Comparison of ENCODE assay signal across 23 cellular contexts in the genomic region with DNA sequence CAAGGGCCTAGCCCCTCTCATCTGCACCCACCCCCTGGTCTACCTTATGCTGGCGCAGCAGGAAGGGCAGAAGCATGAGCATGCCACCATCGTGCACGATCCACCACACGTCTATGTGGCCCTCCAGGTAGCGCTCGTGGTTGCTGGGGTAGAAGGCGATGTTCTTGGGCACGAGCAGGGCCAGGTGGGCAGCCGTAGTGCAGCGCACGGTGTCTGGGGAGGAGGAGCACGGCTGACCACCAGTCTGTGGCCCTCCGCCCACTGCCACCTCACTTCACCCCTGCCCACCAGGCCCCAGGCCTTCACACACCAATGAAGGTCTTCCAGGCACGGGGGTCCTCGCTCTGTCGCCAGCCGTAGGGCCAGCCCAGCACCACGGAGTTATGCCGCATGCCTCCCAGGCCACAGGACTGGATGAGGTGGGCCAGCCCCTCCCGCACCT. TPM values are rescaled to one million over a fixed set of nuclear protein-coding genes. Genes with fewer than 3 reads are reported as not detected.
"Had no signal": no experiment of that assay in that cellular context is flagged by ENCODE, and none has a peak within 500 bp of the region (broad histone marks: within the 10 kb centered on the region; RNA-seq: fewer than 3 reads in every experiment).

No MANE protein-coding gene starts in this region.

- H3K27me3 ChIP-seq: brain microvascular endothelial cell, foreskin keratinocyte had no signal

- ATAC-seq: foreskin keratinocyte; lower lobe of right lung; right cardiac atrium; stimulated activated naive CD8-positive, alpha-beta T cell treated with anti-CD3 and anti-CD28 coated beads, Interleukin-15, Interleukin-2, amounts not matched to agents 100 U/mL and 50 U/mL, for 24 hours; WTC11 had no signal

- H3K4me1 Mint-ChIP-seq: mesothelial cell of epicardium had no signal

- FAIRE-seq: TTC549 had no signal

- H3K27me3 Mint-ChIP-seq: activated CD4-positive, alpha-beta memory T cell treated with anti-CD3 and anti-CD28 coated beads, Interleukin-2, amount 10 ng/mL, durations not matched to agents 7 days and 5 days; activated naive CD8-positive, alpha-beta T cell; dendritic cell treated with granulocyte-macrophage colony-stimulating factor and Interleukin-4, amounts not matched to agents 40 ng/mL and 50 ng/mL, for 4 days had no signal

- H3K36me3 Mint-ChIP-seq: activated naive CD8-positive, alpha-beta T cell had no signal

- H3K27ac ChIP-seq: brain microvascular endothelial cell, foreskin keratinocyte, lower lobe of right lung, prostate gland had no signal

- H3K9me3 Mint-ChIP-seq: activated CD4-positive, alpha-beta memory T cell treated with anti-CD3 and anti-CD28 coated beads, Interleukin-2, amount 10 ng/mL, durations not matched to agents 7 days and 5 days; dendritic cell treated with granulocyte-macrophage colony-stimulating factor and Interleukin-4, amounts not matched to agents 40 ng/mL and 50 ng/mL, for 4 days; mesothelial cell of epicardium; WTC11 had no signal

- H3K4me2 ChIP-seq: smooth muscle cell had no signal

- H3K4me1 ChIP-seq: foreskin keratinocyte, prostate gland had no signal

- H3K9me3 ChIP-seq: lower lobe of right lung, prostate gland, thoracic aorta had no signal

- H3K4me3 ChIP-seq: lower lobe of right lung, prostate gland, smooth muscle cell, thoracic aorta had no signal

- H3K27ac Mint-ChIP-seq: activated CD4-positive, alpha-beta memory T cell treated with anti-CD3 and anti-CD28 coated beads, Interleukin-2, amount 10 ng/mL, durations not matched to agents 7 days and 5 days; activated naive CD8-positive, alpha-beta T cell; dendritic cell treated with granulocyte-macrophage colony-stimulating factor and Interleukin-4, amounts not matched to agents 40 ng/mL and 50 ng/mL, for 4 days; mesothelial cell of epicardium; WTC11 had no signal

- DNase-seq: activated CD4-positive, alpha-beta memory T cell treated with anti-CD3 and anti-CD28 coated beads, Interleukin-2, amount 10 ng/mL, durations not matched to agents 7 days and 5 days; activated CD4-positive, alpha-beta T cell treated with anti-CD3 and anti-CD28 coated beads for 4 hours; activated CD8-positive, alpha-beta memory T cell treated with anti-CD3 and anti-CD28 coated beads, Interleukin-2, amount 50 U/mL, for 4 hours; activated gamma-delta T cell treated with Interleukin-2 at 50 U/mL for 16 hours; brain microvascular endothelial cell; effector memory CD4-positive, alpha-beta T cell; foreskin keratinocyte; lower lobe of right lung; stimulated activated CD4-positive, alpha-beta T cell treated with anti-CD3 and anti-CD28 coated beads, Interleukin-4, amount 100 ng/mL, for 4 hours; stimulated activated CD8-positive, alpha-beta memory T cell treated with anti-CD3 and anti-CD28 coated beads, Interleukin-4, amount 100 ng/mL, for 48 hours; stimulated activated naive CD8-positive, alpha-beta T cell treated with anti-CD3 and anti-CD28 coated beads, Interleukin-15, Interleukin-2, amounts not matched to agents 100 U/mL and 50 U/mL, for 24 hours had no signal

- H3K4me3 Mint-ChIP-seq: activated CD4-positive, alpha-beta memory T cell treated with anti-CD3 and anti-CD28 coated beads, Interleukin-2, amount 10 ng/mL, durations not matched to agents 7 days and 5 days; activated naive CD8-positive, alpha-beta T cell; dendritic cell treated with granulocyte-macrophage colony-stimulating factor and Interleukin-4, amounts not matched to agents 40 ng/mL and 50 ng/mL, for 4 days; mesothelial cell of epicardium; WTC11 had no signal

RNA-seq across cellular contexts. Expression of a gene that starts 14.5 kb away (rescaled TPM):
- total RNA-seq: urinary bladder had no signal

RNA-seq across cellular contexts. Expression of a gene that starts 34.1 kb away (rescaled TPM):
- total RNA-seq: foreskin keratinocyte, mesothelial cell of epicardium, osteoblast, right cardiac atrium, smooth muscle cell, thoracic aorta, urinary bladder had no signal
- polyA plus RNA-seq: foreskin keratinocyte, neural cell, right cardiac atrium, smooth muscle cell had no signal
